16 cellular contexts compared by ENCODE assay signal in genomic region chr5:137308311-137308710, GRCh38.
DNase-seq lines count a peak whose midpoint lies in the region; ATAC-seq and TF ChIP-seq lines count a peak whose summit lies in the region.
"Had no signal": no experiment of that assay in that cellular context is flagged by ENCODE, and none has a peak within 500 bp of the region (broad histone marks: within the 10 kb centered on the region; RNA-seq: fewer than 3 reads in every experiment).

No MANE protein-coding gene starts in this region.

- no peak overlapping the region for H4K8ac ChIP-seq in IMR-90 (ENCODE audit: low read depth in 2 of 2, low read length in 2 of 2)

- H3K9ac ChIP-seq in IMR-90 (ENCODE audit: low read depth, low read length) = no peak overlapping the region

- H3K27me3 Mint-ChIP-seq in osteocyte (ENCODE audit: unreplicated experiment) = no peaks in the 10 kb centered on the region

- H3K9me3 Mint-ChIP-seq in osteocyte (ENCODE audit: unreplicated experiment) = no peaks in the 10 kb centered on the region
- H3K9me3 Mint-ChIP-seq: CD4-positive, alpha-beta memory T cell had no signal

- H3K4me1 ChIP-seq in right atrium auricular region (peaks cover 0 to 25% of the 10 kb centered on the region in 2 donors), left ventricle myocardium inferior (peaks cover 21% of the 10 kb centered on the region), IMR-90 (ENCODE audit: control insufficient read depth, insufficient read depth, low read length) (peaks cover 10% of the 10 kb centered on the region)
- H3K4me1 ChIP-seq: HAP-1 had no signal

- TF ChIP-seq CTCF in right atrium auricular region (IDR thresholded peaks at IDR 0.05) = no peak
- TF ChIP-seq CTCF in left ventricle myocardium inferior (IDR thresholded peaks at IDR 0.05; ENCODE audit: borderline replicate concordance) = no peak
- TF ChIP-seq CTCF in IMR-90 (conservative IDR thresholded peaks at IDR 0.05; ENCODE audit: low read depth, low read length) = no peak
- TF ChIP-seq CTCF in fibroblast of the aortic adventitia (IDR thresholded peaks at IDR 0.05; ENCODE audit: insufficient read depth, low read length) = no peak
- no peak for TF ChIP-seq CTCF in osteocyte (IDR thresholded peaks at IDR 0.05)

- H2AK9ac ChIP-seq in IMR-90 (replicated peaks; ENCODE audit: low read depth, low read length, poor library complexity) = no peak overlapping the region

- peak overlapping the region; percentile 73 for H2AFZ ChIP-seq in IMR-90 (replicated peaks; ENCODE audit: low read length, poor library complexity)

- peak overlapping the region; percentile 41 to 56 for H3K27ac ChIP-seq in right atrium auricular region
- H3K27ac ChIP-seq in left ventricle myocardium inferior (replicated peaks) = no peak overlapping the region
- H3K27ac ChIP-seq in IMR-90 (ENCODE audit: insufficient read depth, low read length) = no peak overlapping the region
- H3K27ac ChIP-seq: 22Rv1 had no signal

- H3K27me3 ChIP-seq in right atrium auricular region (no peaks in the 10 kb centered on the region), left ventricle myocardium inferior (ENCODE audit: low read depth) (no peaks in the 10 kb centered on the region), IMR-90 (ENCODE audit: control insufficient read depth, insufficient read depth, low read length) (no peaks in the 10 kb centered on the region)

- H3K4me2 ChIP-seq in IMR-90 (ENCODE audit: low read depth, low read length) = no peak overlapping the region
- H3K4me2 ChIP-seq: A549 had no signal

- WGBS in IMR-90 (ENCODE audit: extremely low coverage in 2 of 2, insufficient read length in 1 of 2), 2 experiments = 87% methylated on average over 2 of the region's 3 CpGs; no CpG with 5 or more reads in 1 of the 2 experiments

- H3K27ac Mint-ChIP-seq in osteocyte (ENCODE audit: unreplicated experiment) = no peak overlapping the region
- H3K27ac Mint-ChIP-seq: CD14-positive monocyte; CD4-positive, alpha-beta memory T cell had no signal

- H3K36me3 ChIP-seq in right atrium auricular region (no peaks in the 10 kb centered on the region), left ventricle myocardium inferior (no peaks in the 10 kb centered on the region), IMR-90 (ENCODE audit: control insufficient read depth, insufficient read depth, low read length) (no peaks in the 10 kb centered on the region)
- H3K36me3 ChIP-seq: HAP-1 had no signal

- H3K4me1 Mint-ChIP-seq in osteocyte (ENCODE audit: unreplicated experiment) = peaks cover 56% of the 10 kb centered on the region
- H3K4me1 Mint-ChIP-seq: CD14-positive monocyte; CD4-positive, alpha-beta memory T cell had no signal

- peak; percentile 40 for ATAC-seq in IMR-90 (ENCODE audit: low read depth)
- ATAC-seq: A549 had no signal

- in situ Hi-C loops in IMR-90 (cut with MboI; ENCODE audit: low sequenced_read_pairs) = loop anchor here (25.0 kb wide), 1 partner anchor 429 kb away; the partner anchor contains the start of gene KLHL3

- peak overlapping the region; percentile 11; the same call in 1 of the 2 replicates for H2BK20ac ChIP-seq in IMR-90 (ENCODE audit: low read depth, low read length)

- H3K9me1 ChIP-seq in IMR-90 (ENCODE audit: insufficient read depth, low read length) = peaks cover 3% of the 10 kb centered on the region; the same call in 1 of the 2 replicates

- no peak for TF ChIP-seq RAD21 in IMR-90 (IDR thresholded peaks at IDR 0.05; ENCODE audit: low read length)

- no peak overlapping the region for H3K14ac ChIP-seq in IMR-90 (replicated peaks; ENCODE audit: low read depth, low read length)

- H3K9me3 ChIP-seq in right atrium auricular region (no peaks in the 10 kb centered on the region), left ventricle myocardium inferior (replicated peaks) (no peaks in the 10 kb centered on the region), IMR-90 (ENCODE audit: control insufficient read depth, insufficient read depth, low read length) (no peaks in the 10 kb centered on the region)
- H3K9me3 ChIP-seq: A549, HAP-1 had no signal

- H2BK15ac ChIP-seq in IMR-90 (ENCODE audit: low read depth, low read length) = no peak overlapping the region

- no peak for TF ChIP-seq POLR2A in IMR-90 (IDR thresholded peaks at IDR 0.05; ENCODE audit: low read depth, low read length)

- H3K36me3 Mint-ChIP-seq in osteocyte (ENCODE audit: unreplicated experiment) = no peaks in the 10 kb centered on the region
- H3K36me3 Mint-ChIP-seq: CD14-positive monocyte; CD4-positive, alpha-beta memory T cell had no signal

- H3K4me3 ChIP-seq in right atrium auricular region = no peak overlapping the region
- H3K4me3 ChIP-seq in left ventricle myocardium inferior = no peak overlapping the region
- H3K4me3 ChIP-seq in IMR-90 (ENCODE audit: insufficient read depth, low read depth, low read length) = no peak overlapping the region
- H3K4me3 ChIP-seq in fibroblast of the aortic adventitia (ENCODE audit: low read depth, low read length) = no peak overlapping the region
- H3K4me3 ChIP-seq: A549, HAP-1 had no signal

- no peak overlapping the region for H2BK5ac ChIP-seq in IMR-90 (ENCODE audit: low read depth, low read length, poor library complexity, severe bottlenecking)

- H2BK120ac ChIP-seq in IMR-90 (ENCODE audit: low read depth, low read length) = peak overlapping the region; percentile 5

- DNase-seq in right atrium auricular region (ENCODE audit: low spot score) (peak; percentile 53), left ventricle myocardium inferior (no peak), IMR-90 (no peak), fibroblast of the aortic adventitia (ENCODE audit: low read depth) (peak; percentile 30), osteocyte (ENCODE audit: extremely low spot score, unreplicated experiment) (peak; percentile 60), RPMI8226 (no peak), iPS-NIHi7 (ENCODE audit: extremely low spot score) (no peak)
- DNase-seq: AML-193; CD4-positive, alpha-beta memory T cell; DMS153; DMS79; GDM1 had no signal

- CTCF ChIA-PET in IMR-90 (lab: Yijun Ruan, JAX) = interaction anchor here (1.6 kb wide), 1 partner anchor 12 kb away, joined by 7 read pairs; no protein-coding TSS in a partner anchor

- dilution Hi-C loops in IMR-90 (cut with HindIII; ENCODE audit: low sequenced_read_pairs, unreplicated experiment) = no loop called here

- intact Hi-C loops in left ventricle myocardium inferior (cut with micrococcal nuclease) (no loop called here), IMR-90 (cut with micrococcal nuclease) (no loop called here)

- no TSS peak for BruUV-seq in IMR-90 (replicated peaks; lab: Mats Ljungman, UMichigan)

- no peak overlapping the region for H3K56ac ChIP-seq in IMR-90 (ENCODE audit: extremely low read depth, insufficient read depth, low read length)

- no peak overlapping the region for H4K5ac ChIP-seq in IMR-90 (ENCODE audit: low read depth, low read length)

- H3K79me1 ChIP-seq in IMR-90 (ENCODE audit: low read depth in 1 of 2, low read length in 2 of 2) = no peaks in the 10 kb centered on the region

- H4K20me1 ChIP-seq in IMR-90 (ENCODE audit: insufficient read depth, low read length) = no peaks in the 10 kb centered on the region

- no peak overlapping the region for H3K23ac ChIP-seq in IMR-90 (ENCODE audit: low read depth, low read length)

- H3K4ac ChIP-seq in IMR-90 (ENCODE audit: low read depth, low read length) = 0 out of 2 replicates have a peak overlapping the region, but pooled peaks have one; percentile 38

- H3K18ac ChIP-seq in IMR-90 (ENCODE audit: low read depth, low read length) = no peak overlapping the region

- no peak overlapping the region for H3K4me3 Mint-ChIP-seq in osteocyte (ENCODE audit: unreplicated experiment)
- H3K4me3 Mint-ChIP-seq: CD14-positive monocyte; CD4-positive, alpha-beta memory T cell had no signal

- POLR2A ChIA-PET in IMR-90 (lab: Charles Lee; ENCODE audit: unreplicated experiment) = no interaction called here

- H4K91ac ChIP-seq in IMR-90 (ENCODE audit: insufficient read depth, low read depth, low read length) = 0 out of 2 replicates have a peak overlapping the region, but pooled peaks have one; percentile 30

- peak overlapping the region; percentile 8; the same call in 1 of the 2 replicates for H2AK5ac ChIP-seq in IMR-90 (ENCODE audit: low read depth, low read length)

TF ChIP-seq in IMR-90, 13 proteins besides CTCF, POLR2A, EP300 and RAD21:
- TF ChIP-seq CEBPB (IDR thresholded peaks at IDR 0.05; ENCODE audit: low read depth, low read length) (no peak), FOS (IDR thresholded peaks at IDR 0.05; ENCODE audit: low read depth, low read length) (no peak), ELK1 (IDR thresholded peaks at IDR 0.05; ENCODE audit: borderline replicate concordance, low read depth, low read length) (no peak), MAFK (IDR thresholded peaks at IDR 0.05; ENCODE audit: low read depth, low read length) (no peak)

Comparison
In these comparisons a context has a peak if more than half of its experiments do, and no peak if none do; other contexts are left out.
1. DNase-seq: peak in right atrium auricular region (single experiment), fibroblast of the aortic adventitia (single experiment) and osteocyte (single experiment); none in left ventricle myocardium inferior (single experiment), IMR-90 (single experiment), RPMI8226 (single experiment) and iPS-NIHi7 (single experiment).
2. H3K27ac ChIP-seq: peak in right atrium auricular region (2 of 2); none in left ventricle myocardium inferior (single experiment) and IMR-90 (single experiment).